ENCODE assay signal across 1 cellular context in the genomic region with DNA sequence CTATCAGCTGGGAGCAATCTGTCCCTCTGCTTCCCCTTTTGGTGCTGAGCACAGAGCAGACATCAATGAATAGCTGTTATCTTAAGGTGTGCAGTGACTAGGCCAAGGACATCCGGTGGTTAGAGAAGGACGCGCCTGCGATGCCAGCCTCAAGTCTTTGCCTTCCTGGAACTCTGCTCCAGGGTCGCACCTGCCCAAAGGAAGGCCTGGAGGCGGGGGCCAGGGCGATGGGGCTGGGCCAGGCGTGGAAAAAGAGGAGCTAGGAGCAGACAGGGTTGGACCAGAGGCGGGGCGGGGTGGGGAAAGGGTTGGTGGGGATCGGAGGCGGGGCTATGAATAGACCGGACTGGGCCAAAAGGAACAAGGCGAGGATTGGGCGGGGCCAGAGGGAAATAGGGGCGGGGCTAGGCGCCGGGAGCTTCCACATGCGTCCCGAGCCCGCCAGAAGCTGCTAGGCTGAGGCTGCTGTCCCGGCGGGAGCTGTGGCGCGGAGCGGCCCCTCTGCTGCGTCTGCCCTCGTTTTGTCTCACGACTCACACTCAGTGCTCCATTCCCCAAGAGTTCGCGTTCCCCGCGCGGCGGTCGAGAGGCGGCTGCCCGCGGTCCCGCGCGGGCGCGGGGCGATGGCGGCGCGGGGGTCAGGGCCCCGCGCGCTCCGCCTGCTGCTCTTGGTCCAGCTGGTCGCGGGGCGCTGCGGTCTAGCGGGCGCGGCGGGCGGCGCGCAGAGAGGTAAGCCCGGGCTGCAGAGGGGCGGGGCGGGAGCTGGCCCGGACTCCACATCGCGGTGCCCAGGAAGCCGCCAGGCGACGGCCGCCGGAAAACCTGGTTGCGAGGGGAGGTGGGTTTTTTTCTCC.
TF ChIP-seq lines count a peak whose summit lies in the region.

A gene (plus strand): TSS at position 424 of the 854 bp plus-strand sequence. CDS start 200 bp downstream, at position 624.

TF ChIP-seq in HepG2, 621 proteins besides CTCF, POLR2A, EP300 and RAD21 (continued from another document):
- TF ChIP-seq, protein P1, sequence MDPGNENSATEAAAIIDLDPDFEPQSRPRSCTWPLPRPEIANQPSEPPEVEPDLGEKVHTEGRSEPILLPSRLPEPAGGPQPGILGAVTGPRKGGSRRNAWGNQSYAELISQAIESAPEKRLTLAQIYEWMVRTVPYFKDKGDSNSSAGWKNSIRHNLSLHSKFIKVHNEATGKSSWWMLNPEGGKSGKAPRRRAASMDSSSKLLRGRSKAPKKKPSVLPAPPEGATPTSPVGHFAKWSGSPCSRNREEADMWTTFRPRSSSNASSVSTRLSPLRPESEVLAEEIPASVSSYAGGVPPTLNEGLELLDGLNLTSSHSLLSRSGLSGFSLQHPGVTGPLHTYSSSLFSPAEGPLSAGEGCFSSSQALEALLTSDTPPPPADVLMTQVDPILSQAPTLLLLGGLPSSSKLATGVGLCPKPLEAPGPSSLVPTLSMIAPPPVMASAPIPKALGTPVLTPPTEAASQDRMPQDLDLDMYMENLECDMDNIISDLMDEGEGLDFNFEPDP (CRISPR knock-in tag; conservative IDR thresholded peaks at IDR 0.05), result no peak
- TF ChIP-seq ZNF354B (CRISPR knock-in tag; IDR thresholded peaks at IDR 0.05) (no peak), NAIF1 (CRISPR knock-in tag; IDR thresholded peaks at IDR 0.05; ENCODE audit: borderline replicate concordance) (no peak), PTBP1 (IDR thresholded peaks at IDR 0.05; ENCODE audit: low read depth, low read length, poor library complexity, severe bottlenecking) (no peak), TAF1 (CRISPR knock-in tag; IDR thresholded peaks at IDR 0.05) (peak; percentile 60; the same call in 1 of the 2 replicates), ZNF749 (CRISPR knock-in tag; IDR thresholded peaks at IDR 0.05; ENCODE audit: borderline replicate concordance) (no peak), ZNF501 (CRISPR knock-in tag; IDR thresholded peaks at IDR 0.05) (no peak), HOXA3 (CRISPR knock-in tag; IDR thresholded peaks at IDR 0.05) (peak; percentile 35; the same call in 1 of the 2 replicates), TSC22D2 (CRISPR knock-in tag; IDR thresholded peaks at IDR 0.05; ENCODE audit: borderline replicate concordance) (no peak), NBN (conservative IDR thresholded peaks at IDR 0.05) (no peak), ZNF768 (CRISPR knock-in tag; IDR thresholded peaks at IDR 0.05) (peak; percentile 40; the same call in 1 of the 2 replicates), ERF (CRISPR knock-in tag; IDR thresholded peaks at IDR 0.05) (no peak), ZNF296 (CRISPR knock-in tag; conservative IDR thresholded peaks at IDR 0.05) (no peak), ZSCAN9 (CRISPR knock-in tag; IDR thresholded peaks at IDR 0.05; ENCODE audit: borderline replicate concordance) (no peak), MYC (CRISPR knock-in tag; IDR thresholded peaks at IDR 0.05; ENCODE audit: borderline replicate concordance) (peak; percentile 63; the same call in 1 of the 2 replicates), RFX5 (IDR thresholded peaks at IDR 0.05; ENCODE audit: low read depth, low read length) (no peak)
- TF ChIP-seq, protein P2, sequence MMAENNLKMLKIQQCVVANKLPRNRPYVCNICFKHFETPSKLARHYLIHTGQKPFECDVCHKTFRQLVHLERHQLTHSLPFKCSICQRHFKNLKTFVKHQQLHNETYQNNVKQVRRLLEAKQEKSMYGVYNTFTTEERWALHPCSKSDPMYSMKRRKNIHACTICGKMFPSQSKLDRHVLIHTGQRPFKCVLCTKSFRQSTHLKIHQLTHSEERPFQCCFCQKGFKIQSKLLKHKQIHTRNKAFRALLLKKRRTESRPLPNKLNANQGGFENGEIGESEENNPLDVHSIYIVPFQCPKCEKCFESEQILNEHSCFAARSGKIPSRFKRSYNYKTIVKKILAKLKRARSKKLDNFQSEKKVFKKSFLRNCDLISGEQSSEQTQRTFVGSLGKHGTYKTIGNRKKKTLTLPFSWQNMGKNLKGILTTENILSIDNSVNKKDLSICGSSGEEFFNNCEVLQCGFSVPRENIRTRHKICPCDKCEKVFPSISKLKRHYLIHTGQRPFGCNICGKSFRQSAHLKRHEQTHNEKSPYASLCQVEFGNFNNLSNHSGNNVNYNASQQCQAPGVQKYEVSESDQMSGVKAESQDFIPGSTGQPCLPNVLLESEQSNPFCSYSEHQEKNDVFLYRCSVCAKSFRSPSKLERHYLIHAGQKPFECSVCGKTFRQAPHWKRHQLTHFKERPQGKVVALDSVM (CRISPR knock-in tag; IDR thresholded peaks at IDR 0.05), result 0 out of 2 replicates have a peak, but pooled peaks have one; percentile 10
- TF ChIP-seq, protein P3, sequence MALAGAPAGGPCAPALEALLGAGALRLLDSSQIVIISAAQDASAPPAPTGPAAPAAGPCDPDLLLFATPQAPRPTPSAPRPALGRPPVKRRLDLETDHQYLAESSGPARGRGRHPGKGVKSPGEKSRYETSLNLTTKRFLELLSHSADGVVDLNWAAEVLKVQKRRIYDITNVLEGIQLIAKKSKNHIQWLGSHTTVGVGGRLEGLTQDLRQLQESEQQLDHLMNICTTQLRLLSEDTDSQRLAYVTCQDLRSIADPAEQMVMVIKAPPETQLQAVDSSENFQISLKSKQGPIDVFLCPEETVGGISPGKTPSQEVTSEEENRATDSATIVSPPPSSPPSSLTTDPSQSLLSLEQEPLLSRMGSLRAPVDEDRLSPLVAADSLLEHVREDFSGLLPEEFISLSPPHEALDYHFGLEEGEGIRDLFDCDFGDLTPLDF (CRISPR knock-in tag; IDR thresholded peaks at IDR 0.05), result no peak
- TF ChIP-seq, protein P4, sequence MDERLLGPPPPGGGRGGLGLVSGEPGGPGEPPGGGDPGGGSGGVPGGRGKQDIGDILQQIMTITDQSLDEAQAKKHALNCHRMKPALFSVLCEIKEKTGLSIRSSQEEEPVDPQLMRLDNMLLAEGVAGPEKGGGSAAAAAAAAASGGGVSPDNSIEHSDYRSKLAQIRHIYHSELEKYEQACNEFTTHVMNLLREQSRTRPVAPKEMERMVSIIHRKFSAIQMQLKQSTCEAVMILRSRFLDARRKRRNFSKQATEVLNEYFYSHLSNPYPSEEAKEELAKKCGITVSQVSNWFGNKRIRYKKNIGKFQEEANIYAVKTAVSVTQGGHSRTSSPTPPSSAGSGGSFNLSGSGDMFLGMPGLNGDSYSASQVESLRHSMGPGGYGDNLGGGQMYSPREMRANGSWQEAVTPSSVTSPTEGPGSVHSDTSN (CRISPR knock-in tag; IDR thresholded peaks at IDR 0.05), result no peak
- TF ChIP-seq, protein P5, sequence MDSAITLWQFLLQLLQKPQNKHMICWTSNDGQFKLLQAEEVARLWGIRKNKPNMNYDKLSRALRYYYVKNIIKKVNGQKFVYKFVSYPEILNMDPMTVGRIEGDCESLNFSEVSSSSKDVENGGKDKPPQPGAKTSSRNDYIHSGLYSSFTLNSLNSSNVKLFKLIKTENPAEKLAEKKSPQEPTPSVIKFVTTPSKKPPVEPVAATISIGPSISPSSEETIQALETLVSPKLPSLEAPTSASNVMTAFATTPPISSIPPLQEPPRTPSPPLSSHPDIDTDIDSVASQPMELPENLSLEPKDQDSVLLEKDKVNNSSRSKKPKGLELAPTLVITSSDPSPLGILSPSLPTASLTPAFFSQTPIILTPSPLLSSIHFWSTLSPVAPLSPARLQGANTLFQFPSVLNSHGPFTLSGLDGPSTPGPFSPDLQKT (CRISPR knock-in tag; IDR thresholded peaks at IDR 0.05; ENCODE audit: borderline replicate concordance), result no peak
